27 cellular contexts compared by ENCODE assay signal in the genomic region with DNA sequence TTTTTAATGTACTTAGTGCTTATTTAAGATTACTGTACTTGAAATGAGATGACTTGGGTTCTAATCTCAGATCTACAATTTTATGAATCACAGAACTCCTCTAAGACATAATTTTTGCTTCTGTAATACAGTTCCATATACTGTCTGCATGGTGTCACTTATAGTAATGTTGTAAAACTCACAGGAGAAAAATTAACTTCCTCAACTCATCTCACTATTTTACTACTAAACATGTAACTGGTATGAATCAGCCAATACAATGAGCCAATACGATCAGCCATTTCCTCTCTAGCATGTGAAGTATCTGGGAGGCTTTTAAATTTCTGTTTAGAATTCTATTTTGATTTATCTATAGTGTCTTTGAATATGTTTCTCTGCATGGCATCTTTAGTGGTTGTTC.
"Had no signal": no experiment of that assay in that cellular context is flagged by ENCODE, and none has a peak within 500 bp of the region (broad histone marks: within the 10 kb centered on the region; RNA-seq: fewer than 3 reads in every experiment).

No MANE protein-coding gene starts in this region.

- H3K4me3 Mint-ChIP-seq: immature natural killer cell; naive thymus-derived CD8-positive, alpha-beta T cell; nephron; neural crest cell had no signal

- DNase-seq: hypothalamus; immature natural killer cell; kidney; left colon; left lung; lower lobe of right lung; mammary epithelial cell; mesenchymal stem cell; naive thymus-derived CD8-positive, alpha-beta T cell; nucleus accumbens; pancreas; posterior cingulate gyrus; retina; right cardiac atrium; stimulated activated CD4-positive, alpha-beta T cell treated with anti-CD3 and anti-CD28 coated beads, Interleukin-12 subunit alpha, Interleukin-12 subunit beta, amount 100 ng/mL, for 4 hours; stimulated activated CD4-positive, alpha-beta T cell treated with anti-CD3 and anti-CD28 coated beads, Interleukin-15, amount 100 ng/mL, for 24 hours; stimulated activated CD4-positive, alpha-beta T cell treated with anti-CD3 and anti-CD28 coated beads, Interleukin-2, amount 100 ng/mL, for 24 hours; stimulated activated CD4-positive, alpha-beta T cell treated with anti-CD3 and anti-CD28 coated beads, Interleukin-4, amount 100 ng/mL, for 1 hour; stimulated activated naive CD4-positive, alpha-beta T cell; stomach; testis; thyroid gland; transverse colon; upper lobe of left lung had no signal

- H3K36me3 Mint-ChIP-seq: immature natural killer cell had no signal

- H3K27ac Mint-ChIP-seq: immature natural killer cell; naive thymus-derived CD8-positive, alpha-beta T cell; nephron had no signal

- ATAC-seq: left colon; left lung; lower lobe of right lung; naive thymus-derived CD8-positive, alpha-beta T cell; pancreas; right cardiac atrium; sciatic nerve had no signal

- H3K4me1 Mint-ChIP-seq: immature natural killer cell, nephron had no signal
